1 cellular context compared by ENCODE assay signal in the genomic region with DNA sequence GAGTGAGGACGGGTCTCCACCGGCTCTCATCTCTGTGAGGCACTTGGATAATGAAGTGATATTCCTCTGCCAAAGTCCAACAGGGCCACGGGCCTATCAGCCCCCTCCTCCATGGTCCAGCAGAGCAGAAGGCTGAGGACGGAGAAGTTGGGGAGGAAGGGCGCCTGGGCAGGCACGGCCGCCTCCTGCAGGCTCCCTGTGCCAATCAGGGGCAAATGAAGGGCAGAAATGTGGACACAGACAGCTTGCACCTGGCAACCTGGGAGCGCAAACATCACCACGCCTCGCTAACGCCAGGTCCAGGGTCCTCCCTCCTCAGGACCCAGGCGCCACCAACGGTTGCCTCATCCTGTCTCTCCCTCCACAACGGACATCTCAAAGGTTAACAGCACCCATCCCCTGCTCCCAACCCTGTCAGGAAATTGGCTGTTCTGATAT.
A peak's percentile ranks its signal among the peaks of the same experiment; 100 is the strongest.
TF ChIP-seq lines count a peak whose summit lies in the region.

No MANE protein-coding gene starts in this region.

TF ChIP-seq in HepG2, 621 proteins besides CTCF, POLR2A, EP300 and RAD21 (continued from another document and continues in another):
- TF ChIP-seq NFKB2 (CRISPR knock-in tag; IDR thresholded peaks at IDR 0.05; ENCODE audit: borderline replicate concordance) (peak; percentile 29; the same call in 1 of the 2 replicates), SSRP1 (CRISPR knock-in tag; IDR thresholded peaks at IDR 0.05) (peak; percentile 70; the same call in 1 of the 2 replicates), JUN (CRISPR knock-in tag; IDR thresholded peaks at IDR 0.05) (peak; percentile 39; the same call in 1 of the 2 replicates), YEATS4 (CRISPR knock-in tag; IDR thresholded peaks at IDR 0.05; ENCODE audit: borderline replicate concordance) (peak; percentile 48; the same call in 1 of the 2 replicates), NFE2L2 (IDR thresholded peaks at IDR 0.05; ENCODE audit: low read length) (no peak), ZNF34 (CRISPR knock-in tag; IDR thresholded peaks at IDR 0.05; ENCODE audit: borderline replicate concordance) (0 out of 2 replicates have a peak, but pooled peaks have one; percentile 61), TEAD3 (CRISPR knock-in tag; optimal IDR thresholded peaks at IDR 0.05; ENCODE audit: borderline replicate concordance) (peak; percentile 15), KDM5B (CRISPR knock-in tag; IDR thresholded peaks at IDR 0.05; ENCODE audit: borderline replicate concordance) (peak; percentile 40; the same call in 1 of the 2 replicates), EED (CRISPR knock-in tag; IDR thresholded peaks at IDR 0.05) (0 out of 2 replicates have a peak, but pooled peaks have one; percentile 65), ZNF713 (CRISPR knock-in tag; IDR thresholded peaks at IDR 0.05) (no peak), MED1 (CRISPR knock-in tag; IDR thresholded peaks at IDR 0.05) (peak; percentile 80), SP4 (CRISPR knock-in tag; IDR thresholded peaks at IDR 0.05) (0 out of 2 replicates have a peak, but pooled peaks have one; percentile 56), ASH2L (IDR thresholded peaks at IDR 0.05; ENCODE audit: insufficient read length, low read depth, low read length) (peak; percentile 48), LCORL (IDR thresholded peaks at IDR 0.05) (no peak), LCORL (CRISPR knock-in tag; IDR thresholded peaks at IDR 0.05) (peak; percentile 88), POGZ (CRISPR knock-in tag; IDR thresholded peaks at IDR 0.05) (peak; percentile 59), ZNF354B (CRISPR knock-in tag; IDR thresholded peaks at IDR 0.05) (no peak)
- TF ChIP-seq, protein P1, sequence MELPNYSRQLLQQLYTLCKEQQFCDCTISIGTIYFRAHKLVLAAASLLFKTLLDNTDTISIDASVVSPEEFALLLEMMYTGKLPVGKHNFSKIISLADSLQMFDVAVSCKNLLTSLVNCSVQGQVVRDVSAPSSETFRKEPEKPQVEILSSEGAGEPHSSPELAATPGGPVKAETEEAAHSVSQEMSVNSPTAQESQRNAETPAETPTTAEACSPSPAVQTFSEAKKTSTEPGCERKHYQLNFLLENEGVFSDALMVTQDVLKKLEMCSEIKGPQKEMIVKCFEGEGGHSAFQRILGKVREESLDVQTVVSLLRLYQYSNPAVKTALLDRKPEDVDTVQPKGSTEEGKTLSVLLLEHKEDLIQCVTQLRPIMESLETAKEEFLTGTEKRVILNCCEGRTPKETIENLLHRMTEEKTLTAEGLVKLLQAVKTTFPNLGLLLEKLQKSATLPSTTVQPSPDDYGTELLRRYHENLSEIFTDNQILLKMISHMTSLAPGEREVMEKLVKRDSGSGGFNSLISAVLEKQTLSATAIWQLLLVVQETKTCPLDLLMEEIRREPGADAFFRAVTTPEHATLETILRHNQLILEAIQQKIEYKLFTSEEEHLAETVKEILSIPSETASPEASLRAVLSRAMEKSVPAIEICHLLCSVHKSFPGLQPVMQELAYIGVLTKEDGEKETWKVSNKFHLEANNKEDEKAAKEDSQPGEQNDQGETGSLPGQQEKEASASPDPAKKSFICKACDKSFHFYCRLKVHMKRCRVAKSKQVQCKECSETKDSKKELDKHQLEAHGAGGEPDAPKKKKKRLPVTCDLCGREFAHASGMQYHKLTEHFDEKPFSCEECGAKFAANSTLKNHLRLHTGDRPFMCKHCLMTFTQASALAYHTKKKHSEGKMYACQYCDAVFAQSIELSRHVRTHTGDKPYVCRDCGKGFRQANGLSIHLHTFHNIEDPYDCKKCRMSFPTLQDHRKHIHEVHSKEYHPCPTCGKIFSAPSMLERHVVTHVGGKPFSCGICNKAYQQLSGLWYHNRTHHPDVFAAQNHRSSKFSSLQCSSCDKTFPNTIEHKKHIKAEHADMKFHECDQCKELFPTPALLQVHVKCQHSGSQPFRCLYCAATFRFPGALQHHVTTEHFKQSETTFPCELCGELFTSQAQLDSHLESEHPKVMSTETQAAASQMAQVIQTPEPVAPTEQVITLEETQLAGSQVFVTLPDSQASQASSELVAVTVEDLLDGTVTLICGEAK (IDR thresholded peaks at IDR 0.05): no peak
- TF ChIP-seq, protein P1 (CRISPR knock-in tag; IDR thresholded peaks at IDR 0.05): 0 out of 2 replicates have a peak, but pooled peaks have one; percentile 28
- TF ChIP-seq, protein P2, sequence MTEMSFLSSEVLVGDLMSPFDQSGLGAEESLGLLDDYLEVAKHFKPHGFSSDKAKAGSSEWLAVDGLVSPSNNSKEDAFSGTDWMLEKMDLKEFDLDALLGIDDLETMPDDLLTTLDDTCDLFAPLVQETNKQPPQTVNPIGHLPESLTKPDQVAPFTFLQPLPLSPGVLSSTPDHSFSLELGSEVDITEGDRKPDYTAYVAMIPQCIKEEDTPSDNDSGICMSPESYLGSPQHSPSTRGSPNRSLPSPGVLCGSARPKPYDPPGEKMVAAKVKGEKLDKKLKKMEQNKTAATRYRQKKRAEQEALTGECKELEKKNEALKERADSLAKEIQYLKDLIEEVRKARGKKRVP (CRISPR knock-in tag; IDR thresholded peaks at IDR 0.05): peak in 1 of 2 experiments; percentile 43; a peak in 1 of 4 replicates
- TF ChIP-seq, protein P3, sequence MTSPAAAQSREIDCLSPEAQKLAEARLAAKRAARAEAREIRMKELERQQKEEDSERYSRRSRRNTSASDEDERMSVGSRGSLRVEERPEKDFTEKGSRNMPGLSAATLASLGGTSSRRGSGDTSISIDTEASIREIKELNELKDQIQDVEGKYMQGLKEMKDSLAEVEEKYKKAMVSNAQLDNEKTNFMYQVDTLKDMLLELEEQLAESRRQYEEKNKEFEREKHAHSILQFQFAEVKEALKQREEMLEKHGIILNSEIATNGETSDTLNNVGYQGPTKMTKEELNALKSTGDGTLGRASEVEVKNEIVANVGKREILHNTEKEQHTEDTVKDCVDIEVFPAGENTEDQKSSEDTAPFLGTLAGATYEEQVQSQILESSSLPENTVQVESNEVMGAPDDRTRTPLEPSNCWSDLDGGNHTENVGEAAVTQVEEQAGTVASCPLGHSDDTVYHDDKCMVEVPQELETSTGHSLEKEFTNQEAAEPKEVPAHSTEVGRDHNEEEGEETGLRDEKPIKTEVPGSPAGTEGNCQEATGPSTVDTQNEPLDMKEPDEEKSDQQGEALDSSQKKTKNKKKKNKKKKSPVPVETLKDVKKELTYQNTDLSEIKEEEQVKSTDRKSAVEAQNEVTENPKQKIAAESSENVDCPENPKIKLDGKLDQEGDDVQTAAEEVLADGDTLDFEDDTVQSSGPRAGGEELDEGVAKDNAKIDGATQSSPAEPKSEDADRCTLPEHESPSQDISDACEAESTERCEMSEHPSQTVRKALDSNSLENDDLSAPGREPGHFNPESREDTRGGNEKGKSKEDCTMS (CRISPR knock-in tag; conservative IDR thresholded peaks at IDR 0.05): no peak
- TF ChIP-seq, protein P4, sequence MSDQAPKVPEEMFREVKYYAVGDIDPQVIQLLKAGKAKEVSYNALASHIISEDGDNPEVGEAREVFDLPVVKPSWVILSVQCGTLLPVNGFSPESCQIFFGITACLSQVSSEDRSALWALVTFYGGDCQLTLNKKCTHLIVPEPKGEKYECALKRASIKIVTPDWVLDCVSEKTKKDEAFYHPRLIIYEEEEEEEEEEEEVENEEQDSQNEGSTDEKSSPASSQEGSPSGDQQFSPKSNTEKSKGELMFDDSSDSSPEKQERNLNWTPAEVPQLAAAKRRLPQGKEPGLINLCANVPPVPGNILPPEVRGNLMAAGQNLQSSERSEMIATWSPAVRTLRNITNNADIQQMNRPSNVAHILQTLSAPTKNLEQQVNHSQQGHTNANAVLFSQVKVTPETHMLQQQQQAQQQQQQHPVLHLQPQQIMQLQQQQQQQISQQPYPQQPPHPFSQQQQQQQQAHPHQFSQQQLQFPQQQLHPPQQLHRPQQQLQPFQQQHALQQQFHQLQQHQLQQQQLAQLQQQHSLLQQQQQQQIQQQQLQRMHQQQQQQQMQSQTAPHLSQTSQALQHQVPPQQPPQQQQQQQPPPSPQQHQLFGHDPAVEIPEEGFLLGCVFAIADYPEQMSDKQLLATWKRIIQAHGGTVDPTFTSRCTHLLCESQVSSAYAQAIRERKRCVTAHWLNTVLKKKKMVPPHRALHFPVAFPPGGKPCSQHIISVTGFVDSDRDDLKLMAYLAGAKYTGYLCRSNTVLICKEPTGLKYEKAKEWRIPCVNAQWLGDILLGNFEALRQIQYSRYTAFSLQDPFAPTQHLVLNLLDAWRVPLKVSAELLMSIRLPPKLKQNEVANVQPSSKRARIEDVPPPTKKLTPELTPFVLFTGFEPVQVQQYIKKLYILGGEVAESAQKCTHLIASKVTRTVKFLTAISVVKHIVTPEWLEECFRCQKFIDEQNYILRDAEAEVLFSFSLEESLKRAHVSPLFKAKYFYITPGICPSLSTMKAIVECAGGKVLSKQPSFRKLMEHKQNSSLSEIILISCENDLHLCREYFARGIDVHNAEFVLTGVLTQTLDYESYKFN (CRISPR knock-in tag; conservative IDR thresholded peaks at IDR 0.05): peak; percentile 79
- TF ChIP-seq, protein P5, sequence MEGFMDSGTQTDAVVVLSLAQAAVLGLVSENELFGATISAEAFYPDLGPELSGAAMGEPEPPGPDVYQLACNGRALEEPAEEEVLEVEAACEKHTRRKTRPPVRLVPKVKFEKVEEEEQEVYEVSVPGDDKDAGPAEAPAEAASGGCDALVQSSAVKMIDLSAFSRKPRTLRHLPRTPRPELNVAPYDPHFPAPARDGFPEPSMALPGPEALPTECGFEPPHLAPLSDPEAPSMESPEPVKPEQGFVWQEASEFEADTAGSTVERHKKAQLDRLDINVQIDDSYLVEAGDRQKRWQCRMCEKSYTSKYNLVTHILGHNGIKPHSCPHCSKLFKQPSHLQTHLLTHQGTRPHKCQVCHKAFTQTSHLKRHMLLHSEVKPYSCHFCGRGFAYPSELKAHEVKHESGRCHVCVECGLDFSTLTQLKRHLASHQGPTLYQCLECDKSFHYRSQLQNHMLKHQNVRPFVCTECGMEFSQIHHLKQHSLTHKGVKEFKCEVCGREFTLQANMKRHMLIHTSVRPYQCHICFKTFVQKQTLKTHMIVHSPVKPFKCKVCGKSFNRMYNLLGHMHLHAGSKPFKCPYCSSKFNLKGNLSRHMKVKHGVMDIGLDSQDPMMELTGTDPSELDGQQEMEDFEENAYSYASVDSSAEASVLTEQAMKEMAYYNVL (CRISPR knock-in tag; IDR thresholded peaks at IDR 0.05; ENCODE audit: borderline replicate concordance): peak; percentile 68; the same call in 1 of the 2 replicates
- TF ChIP-seq, protein P6, sequence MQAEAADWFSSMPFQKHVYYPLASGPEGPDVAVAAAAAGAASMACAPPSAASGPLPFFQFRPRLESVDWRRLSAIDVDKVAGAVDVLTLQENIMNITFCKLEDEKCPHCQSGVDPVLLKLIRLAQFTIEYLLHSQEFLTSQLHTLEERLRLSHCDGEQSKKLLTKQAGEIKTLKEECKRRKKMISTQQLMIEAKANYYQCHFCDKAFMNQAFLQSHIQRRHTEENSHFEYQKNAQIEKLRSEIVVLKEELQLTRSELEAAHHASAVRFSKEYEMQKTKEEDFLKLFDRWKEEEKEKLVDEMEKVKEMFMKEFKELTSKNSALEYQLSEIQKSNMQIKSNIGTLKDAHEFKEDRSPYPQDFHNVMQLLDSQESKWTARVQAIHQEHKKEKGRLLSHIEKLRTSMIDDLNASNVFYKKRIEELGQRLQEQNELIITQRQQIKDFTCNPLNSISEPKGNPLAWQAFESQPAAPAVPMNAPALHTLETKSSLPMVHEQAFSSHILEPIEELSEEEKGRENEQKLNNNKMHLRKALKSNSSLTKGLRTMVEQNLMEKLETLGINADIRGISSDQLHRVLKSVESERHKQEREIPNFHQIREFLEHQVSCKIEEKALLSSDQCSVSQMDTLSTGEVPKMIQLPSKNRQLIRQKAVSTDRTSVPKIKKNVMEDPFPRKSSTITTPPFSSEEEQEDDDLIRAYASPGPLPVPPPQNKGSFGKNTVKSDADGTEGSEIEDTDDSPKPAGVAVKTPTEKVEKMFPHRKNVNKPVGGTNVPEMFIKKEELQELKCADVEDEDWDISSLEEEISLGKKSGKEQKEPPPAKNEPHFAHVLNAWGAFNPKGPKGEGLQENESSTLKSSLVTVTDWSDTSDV (CRISPR knock-in tag; IDR thresholded peaks at IDR 0.05): no peak
- TF ChIP-seq, protein P7, sequence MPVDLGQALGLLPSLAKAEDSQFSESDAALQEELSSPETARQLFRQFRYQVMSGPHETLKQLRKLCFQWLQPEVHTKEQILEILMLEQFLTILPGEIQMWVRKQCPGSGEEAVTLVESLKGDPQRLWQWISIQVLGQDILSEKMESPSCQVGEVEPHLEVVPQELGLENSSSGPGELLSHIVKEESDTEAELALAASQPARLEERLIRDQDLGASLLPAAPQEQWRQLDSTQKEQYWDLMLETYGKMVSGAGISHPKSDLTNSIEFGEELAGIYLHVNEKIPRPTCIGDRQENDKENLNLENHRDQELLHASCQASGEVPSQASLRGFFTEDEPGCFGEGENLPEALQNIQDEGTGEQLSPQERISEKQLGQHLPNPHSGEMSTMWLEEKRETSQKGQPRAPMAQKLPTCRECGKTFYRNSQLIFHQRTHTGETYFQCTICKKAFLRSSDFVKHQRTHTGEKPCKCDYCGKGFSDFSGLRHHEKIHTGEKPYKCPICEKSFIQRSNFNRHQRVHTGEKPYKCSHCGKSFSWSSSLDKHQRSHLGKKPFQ (CRISPR knock-in tag; IDR thresholded peaks at IDR 0.05; ENCODE audit: insufficient replicate concordance): no peak
- TF ChIP-seq, protein P8, sequence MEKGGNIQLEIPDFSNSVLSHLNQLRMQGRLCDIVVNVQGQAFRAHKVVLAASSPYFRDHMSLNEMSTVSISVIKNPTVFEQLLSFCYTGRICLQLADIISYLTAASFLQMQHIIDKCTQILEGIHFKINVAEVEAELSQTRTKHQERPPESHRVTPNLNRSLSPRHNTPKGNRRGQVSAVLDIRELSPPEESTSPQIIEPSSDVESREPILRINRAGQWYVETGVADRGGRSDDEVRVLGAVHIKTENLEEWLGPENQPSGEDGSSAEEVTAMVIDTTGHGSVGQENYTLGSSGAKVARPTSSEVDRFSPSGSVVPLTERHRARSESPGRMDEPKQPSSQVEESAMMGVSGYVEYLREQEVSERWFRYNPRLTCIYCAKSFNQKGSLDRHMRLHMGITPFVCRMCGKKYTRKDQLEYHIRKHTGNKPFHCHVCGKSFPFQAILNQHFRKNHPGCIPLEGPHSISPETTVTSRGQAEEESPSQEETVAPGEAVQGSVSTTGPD (CRISPR knock-in tag; IDR thresholded peaks at IDR 0.05): peak; percentile 30; the same call in 1 of the 2 replicates
